In genomic region chr14:92793709-92794546, GRCh38 we compare ENCODE assay signal across 8 cellular contexts. TPM values are rescaled to one million over a fixed set of nuclear protein-coding genes. Genes with fewer than 3 reads are reported as not detected.
A peak's percentile ranks its signal among the peaks of the same experiment; 100 is the strongest.
DNase-seq lines count a peak whose midpoint lies in the region; ATAC-seq and TF ChIP-seq lines count a peak whose summit lies in the region.

GOLGA5 (plus strand) TSS chr14:92794305; CDS start chr14:92797438, 3,133 bp downstream.

- H3K4me2 ChIP-seq in SU-DHL-6 (ENCODE audit: low read depth, low read length, poor library complexity, severe bottlenecking) (peak within 1 kb of the TSS; percentile 89), osteoblast (ENCODE audit: insufficient read depth, low read length) (peak within 1 kb of the TSS; percentile 95)

- H3K9me3 Mint-ChIP-seq in activated naive CD8-positive, alpha-beta T cell treated with anti-CD3 and anti-CD28 coated beads, Interleukin-2, amount 10 ng/mL, durations not matched to agents 7 days and 5 days, result peaks cover 19% of the 10 kb centered on the region
- peaks cover 5% of the 10 kb centered on the region for H3K9me3 Mint-ChIP-seq in glutamatergic neuron (ENCODE audit: unreplicated experiment)

- TF ChIP-seq CTCF in SU-DHL-6 (IDR thresholded peaks at IDR 0.05; ENCODE audit: insufficient read depth, low read length, poor library complexity, severe bottlenecking) (no peak), glutamatergic neuron (IDR thresholded peaks at IDR 0.05; ENCODE audit: partially characterized antibody, unreplicated experiment) (no peak), osteoblast (IDR thresholded peaks at IDR 0.05; ENCODE audit: extremely low read depth, low read depth, low read length) (no peak), thoracic aorta (IDR thresholded peaks at IDR 0.05) (peak; percentile 24)

- H4K20me1 ChIP-seq in SU-DHL-6 (ENCODE audit: low read depth, low read length) (no peaks in the 10 kb centered on the region), osteoblast (ENCODE audit: insufficient read depth, low read length) (peaks cover 5% of the 10 kb centered on the region)

- POLR2A ChIA-PET in activated naive CD8-positive, alpha-beta T cell treated with anti-CD3 and anti-CD28 coated beads, Interleukin-2, amount 10 ng/mL, durations not matched to agents 7 days and 5 days (lab: Charles Lee), result interaction anchor here (0.5 to 1.9 kb wide), 5 partner anchors 42 to 1333 kb away, joined by 3 to 8 read pairs (median 4); partner anchors contain the start of genes LYSET and MOAP1

- peak within 1 kb of the TSS; percentile 66 for H3K4me3 ChIP-seq in SU-DHL-6 (ENCODE audit: insufficient read depth, low read length, poor library complexity, severe bottlenecking)
- H3K4me3 ChIP-seq in osteoblast (ENCODE audit: insufficient read depth, low read length), result peak within 1 kb of the TSS; percentile 94
- peak within 1 kb of the TSS; percentile 89 for H3K4me3 ChIP-seq in thoracic aorta

- H3K9me2 ChIP-seq in SU-DHL-6 (replicated peaks; ENCODE audit: insufficient read depth, low read length), result no peaks in the 10 kb centered on the region

- peak; percentile 76 for TF ChIP-seq POLR2A in GM10847 (IDR thresholded peaks at IDR 0.05; ENCODE audit: extremely low read depth, insufficient read length)

- H3K27me3 Mint-ChIP-seq in activated naive CD8-positive, alpha-beta T cell treated with anti-CD3 and anti-CD28 coated beads, Interleukin-2, amount 10 ng/mL, durations not matched to agents 7 days and 5 days, result peaks cover 5% of the 10 kb centered on the region
- peaks cover 3% of the 10 kb centered on the region for H3K27me3 Mint-ChIP-seq in glutamatergic neuron (ENCODE audit: unreplicated experiment)

- H3K9ac ChIP-seq in SU-DHL-6 (ENCODE audit: low read length), result peak within 1 kb of the TSS; percentile 95

- H3K27me3 ChIP-seq in SU-DHL-6 (ENCODE audit: low read length) (no peaks in the 10 kb centered on the region), osteoblast (ENCODE audit: insufficient read depth, low read length) (no peaks in the 10 kb centered on the region), thoracic aorta (replicated peaks; ENCODE audit: insufficient read depth) (no peaks in the 10 kb centered on the region)

- peaks cover 5% of the 10 kb centered on the region; the same call in 1 of the 2 replicates for H3F3A ChIP-seq in SU-DHL-6 (ENCODE audit: insufficient read depth)

- peak; percentile 100 for DNase-seq in NCI-H128 (lab: John Stamatoyannopoulos, UW; ENCODE audit: unreplicated experiment)
- peak; percentile 100 for DNase-seq in activated naive CD8-positive, alpha-beta T cell treated with anti-CD3 and anti-CD28 coated beads, Interleukin-2, amount 10 ng/mL, durations not matched to agents 7 days and 5 days
- peak; percentile 99 for DNase-seq in glutamatergic neuron
- peak; percentile 96 for DNase-seq in osteoblast (ENCODE audit: insufficient read length, low spot score, missing footprints)
- peak; percentile 81 for DNase-seq in thoracic aorta (ENCODE audit: low spot score)

- H2AFZ ChIP-seq in SU-DHL-6 (ENCODE audit: low read depth, low read length, severe bottlenecking) (peak within 1 kb of the TSS; percentile 81), osteoblast (ENCODE audit: low read length) (peak within 1 kb of the TSS; percentile 91)

- ATAC-seq in HG02678 (IDR thresholded peaks at IDR 0.05; ENCODE audit: unreplicated experiment) (peak; percentile 97), thoracic aorta (ENCODE audit: insufficient number of reproducible peaks, low FRiP score, low read depth) (peak; percentile 85)
- ATAC-seq in activated naive CD8-positive, alpha-beta T cell treated with anti-CD3 and anti-CD28 coated beads, Interleukin-2, amount 10 ng/mL, durations not matched to agents 7 days and 5 days (ENCODE audit: low read depth), result peak; percentile 90

- H3K79me2 ChIP-seq in SU-DHL-6 (ENCODE audit: insufficient read depth, low read length) (peaks cover 30% of the 10 kb centered on the region), osteoblast (ENCODE audit: insufficient read depth, low read length) (peaks cover 44% of the 10 kb centered on the region)

- peaks cover 22% of the 10 kb centered on the region for H3K4me1 Mint-ChIP-seq in activated naive CD8-positive, alpha-beta T cell treated with anti-CD3 and anti-CD28 coated beads, Interleukin-2, amount 10 ng/mL, durations not matched to agents 7 days and 5 days
- peaks cover 8% of the 10 kb centered on the region for H3K4me1 Mint-ChIP-seq in glutamatergic neuron (ENCODE audit: low read depth, unreplicated experiment)

- H3K27ac ChIP-seq in SU-DHL-6 (ENCODE audit: low read depth, low read length) (peak within 1 kb of the TSS; percentile 11), osteoblast (ENCODE audit: low read depth, low read length) (peak within 1 kb of the TSS; percentile 97), thoracic aorta (peak within 1 kb of the TSS; percentile 73 to 79)

- H3K36me3 ChIP-seq in SU-DHL-6 (ENCODE audit: low read length) (no peaks in the 10 kb centered on the region; the same call in 1 of the 2 replicates), osteoblast (ENCODE audit: insufficient read depth, low read length) (peaks cover 20% of the 10 kb centered on the region), thoracic aorta (peaks cover 5% of the 10 kb centered on the region)

- H3K27ac Mint-ChIP-seq in activated naive CD8-positive, alpha-beta T cell treated with anti-CD3 and anti-CD28 coated beads, Interleukin-2, amount 10 ng/mL, durations not matched to agents 7 days and 5 days, result peak within 1 kb of the TSS; percentile 97
- H3K27ac Mint-ChIP-seq in glutamatergic neuron (ENCODE audit: unreplicated experiment), result peak within 1 kb of the TSS; percentile 89

- H3K9me3 ChIP-seq in SU-DHL-6 (ENCODE audit: insufficient read depth, low read length) (peaks cover 15% of the 10 kb centered on the region; the same call in 1 of the 2 replicates), osteoblast (ENCODE audit: low read depth, low read length) (peaks cover 3% of the 10 kb centered on the region), thoracic aorta (peaks cover 10% of the 10 kb centered on the region)

- peak within 1 kb of the TSS; percentile 98 for H3K4me3 Mint-ChIP-seq in activated naive CD8-positive, alpha-beta T cell treated with anti-CD3 and anti-CD28 coated beads, Interleukin-2, amount 10 ng/mL, durations not matched to agents 7 days and 5 days
- peak within 1 kb of the TSS; percentile 97 for H3K4me3 Mint-ChIP-seq in glutamatergic neuron (ENCODE audit: unreplicated experiment)

- peaks cover 13% of the 10 kb centered on the region for H3K36me3 Mint-ChIP-seq in activated naive CD8-positive, alpha-beta T cell treated with anti-CD3 and anti-CD28 coated beads, Interleukin-2, amount 10 ng/mL, durations not matched to agents 7 days and 5 days
- peaks cover 7% of the 10 kb centered on the region for H3K36me3 Mint-ChIP-seq in glutamatergic neuron (ENCODE audit: unreplicated experiment)

- H3K4me1 ChIP-seq in osteoblast (ENCODE audit: insufficient read depth, low read length), result peaks cover 16% of the 10 kb centered on the region
- peaks cover 12 to 25% of the 10 kb centered on the region in 2 donors for H3K4me1 ChIP-seq in thoracic aorta (ENCODE audit: control insufficient read depth in 1 of 2, low read depth in 2 of 2)

RNA-seq across cellular contexts. Expression of gene GOLGA5, which starts in this region (rescaled TPM):
- total RNA-seq in activated naive CD8-positive, alpha-beta T cell treated with anti-CD3 and anti-CD28 coated beads, Interleukin-2, amount 10 ng/mL, durations not matched to agents 7 days and 5 days, result 10 to 100 TPM; 20.8 to 22.1 TPM
- total RNA-seq in glutamatergic neuron (ENCODE audit: unreplicated experiment) (28.2 TPM), osteoblast (73.1 and 76.6 TPM in 2 replicates), thoracic aorta (10 to 100 TPM; 29.5 to 41.9 TPM)

Comparison
In these comparisons a context has a peak if more than half of its experiments do, and no peak if none do; other contexts are left out.
1. Peak in every context shown above with its lines: DNase-seq, ATAC-seq, H3K4me3 ChIP-seq and H3K27ac ChIP-seq.
2. H3K27ac ChIP-seq: peak in every context shown above with its lines; median percentile 97 in osteoblast; 76 in thoracic aorta; 11 in SU-DHL-6.